ENCODE assay signal across 19 cellular contexts in genomic region chr9:95689669-95690068, GRCh38.
DNase-seq lines count a peak whose midpoint lies in the region; ATAC-seq, FAIRE-seq and TF ChIP-seq lines count a peak whose summit lies in the region.
"Had no signal": no experiment of that assay in that cellular context is flagged by ENCODE, and none has a peak within 500 bp of the region (broad histone marks: within the 10 kb centered on the region; RNA-seq: fewer than 3 reads in every experiment).

No MANE protein-coding gene starts in this region.

- no peak for TF ChIP-seq CTCF in hepatocyte (IDR thresholded peaks at IDR 0.05; ENCODE audit: poor library complexity)

- H2AFZ ChIP-seq in hepatocyte = no peak overlapping the region

- peak; percentile 26 for DNase-seq in DMS53 (lab: John Stamatoyannopoulos, UW)
- no peak for DNase-seq in DMS53 treated with DMSO at 0.1 percent for 48 hours (lab: John Stamatoyannopoulos, UW; ENCODE audit: unreplicated experiment)
- peak; percentile 92 for DNase-seq in NCI-H69 (lab: John Stamatoyannopoulos, UW)
- no peak for DNase-seq in hepatocyte (ENCODE audit: low spot score)
- DNase-seq in small intestine = peak; percentile 35
- no peak for DNase-seq in EL
- DNase-seq: 8988T; C1 segment of cervical spinal cord; Caco-2; CD4-positive, CD25-positive, alpha-beta regulatory T cell; CD8-positive, alpha-beta memory T cell; GDM1; H9; KG1 had no signal

- ATAC-seq in HG03139 (IDR thresholded peaks at IDR 0.05; ENCODE audit: unreplicated experiment) (no peak), HG02759 (IDR thresholded peaks at IDR 0.05; ENCODE audit: unreplicated experiment) (no peak)

- H3K9me2 ChIP-seq in hepatocyte (replicated peaks; ENCODE audit: insufficient read depth) = no peaks in the 10 kb centered on the region

- no peaks in the 10 kb centered on the region for H4K20me1 ChIP-seq in hepatocyte (ENCODE audit: insufficient read depth, poor library complexity, severe bottlenecking)

- H3K4me2 ChIP-seq in hepatocyte = no peak overlapping the region

- no peaks in the 10 kb centered on the region for H3K79me2 ChIP-seq in hepatocyte

- FAIRE-seq in small intestine (lab: Jason Lieb, UNC) = no peak
- FAIRE-seq: GM12892, GM18507, H1 had no signal

- no peaks in the 10 kb centered on the region for H3K9me3 ChIP-seq in hepatocyte (ENCODE audit: low read depth)
- no peaks in the 10 kb centered on the region for H3K9me3 ChIP-seq in small intestine (ENCODE audit: control insufficient read depth, low read depth)
- H3K9me3 ChIP-seq: Caco-2 had no signal

- H3K36me3 ChIP-seq in hepatocyte (replicated peaks; ENCODE audit: insufficient read depth, low read depth) (no peaks in the 10 kb centered on the region), small intestine (ENCODE audit: control insufficient read depth in 2 of 2, insufficient read depth in 2 of 2, low read length in 2 of 2) (no peaks in the 10 kb centered on the region)

- H3K4me3 ChIP-seq in hepatocyte = no peak overlapping the region
- H3K4me3 ChIP-seq in small intestine (ENCODE audit: low read depth in 1 of 2, low read length in 2 of 2) = no peak overlapping the region

- WGBS in hepatocyte (ENCODE audit: low lambda C conversion rate, missing lambda C conversion rate) = 81% methylated on average over 2 of the region's 2 CpGs
- WGBS in small intestine, 3 donors = 18 to 67% (median 48%) methylated on average over 2 of the region's 2 CpGs

- no peaks in the 10 kb centered on the region for H3K27me3 ChIP-seq in hepatocyte
- peaks cover 0 to 2% of the 10 kb centered on the region in 2 donors for H3K27me3 ChIP-seq in small intestine (ENCODE audit: control insufficient read depth in 2 of 2, insufficient read depth in 2 of 2, low read length in 2 of 2)

- H3K4me1 ChIP-seq in hepatocyte (ENCODE audit: insufficient read depth) (peaks cover 4% of the 10 kb centered on the region), small intestine (ENCODE audit: control insufficient read depth in 2 of 2, insufficient read depth in 1 of 2, low read depth in 1 of 2, low read length in 1 of 2) (no peaks in the 10 kb centered on the region)
- H3K4me1 ChIP-seq: Caco-2 had no signal

- H3K27ac ChIP-seq in hepatocyte = peak overlapping the region; percentile 75
- no peak overlapping the region for H3K27ac ChIP-seq in small intestine (ENCODE audit: low read depth in 1 of 2, low read length in 1 of 2)

Comparison
In these comparisons a context has a peak if more than half of its experiments do, and no peak if none do; other contexts are left out.
1. DNase-seq: peak in DMS53 (single experiment), NCI-H69 (single experiment) and small intestine (single experiment); none in DMS53 treated with DMSO at 0.1 percent for 48 hours (single experiment), hepatocyte (single experiment) and EL (single experiment).